ENCODE assay signal across 27 cellular contexts in the genomic region with DNA sequence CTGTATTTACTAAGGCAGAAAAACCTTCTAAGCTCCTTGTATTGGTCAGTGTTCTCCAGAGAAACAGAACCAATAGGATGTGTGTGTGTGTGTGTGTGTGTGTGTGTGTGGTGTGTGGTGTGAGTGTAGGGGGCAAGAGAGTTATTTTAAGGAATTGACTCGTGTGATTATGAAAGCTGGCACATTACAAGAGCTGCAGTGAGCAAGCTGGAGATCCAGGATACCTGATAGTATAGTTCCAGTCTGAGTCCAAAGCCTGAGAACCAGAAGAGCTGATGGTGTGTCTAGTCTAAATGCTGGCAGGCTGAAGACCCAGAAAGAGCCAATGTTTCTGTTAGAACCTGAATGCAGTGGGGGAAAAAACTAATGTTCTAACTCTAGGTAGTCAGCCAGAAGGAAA. TPM values are rescaled to one million over a fixed set of nuclear protein-coding genes. Genes with fewer than 3 reads are reported as not detected.
DNase-seq lines count a peak whose midpoint lies in the region; ATAC-seq and TF ChIP-seq lines count a peak whose summit lies in the region.
"Had no signal": no experiment of that assay in that cellular context is flagged by ENCODE, and none has a peak within 500 bp of the region (broad histone marks: within the 10 kb centered on the region; RNA-seq: fewer than 3 reads in every experiment).

No MANE protein-coding gene starts in this region.

- no peak overlapping the region for H3K4me3 Mint-ChIP-seq in activated T-cell treated with anti-CD3 and anti-CD28 coated beads, Interleukin-2, amount 50 U/mL, for 72 hours
- no peak overlapping the region for H3K4me3 Mint-ChIP-seq in stimulated activated memory B cell treated with anti-CD40 and anti-IgM and Interleukin-4, amounts not matched to agents 10 μg/mL and 1 μg/mL and 100 μg/mL, for 72 hours
- H3K4me3 Mint-ChIP-seq: activated CD4-positive, alpha-beta memory T cell treated with anti-CD3 and anti-CD28 coated beads for 36 hours; activated naive CD4-positive, alpha-beta T cell treated with anti-CD3 and anti-CD28 coated beads, Interleukin-2, amount 50 U/mL, for 24 hours; CD4-positive, CD25-positive, alpha-beta regulatory T cell; immature natural killer cell had no signal

- peaks cover 0 to 4% of the 10 kb centered on the region in 2 donors for H3K9me3 Mint-ChIP-seq in activated T-cell treated with anti-CD3 and anti-CD28 coated beads, Interleukin-2, amount 50 U/mL, for 72 hours
- no peaks in the 10 kb centered on the region for H3K9me3 Mint-ChIP-seq in stimulated activated memory B cell treated with anti-CD40 and anti-IgM and Interleukin-4, amounts not matched to agents 10 μg/mL and 1 μg/mL and 100 μg/mL, for 72 hours
- H3K9me3 Mint-ChIP-seq: activated CD4-positive, alpha-beta memory T cell treated with anti-CD3 and anti-CD28 coated beads for 36 hours; activated naive CD4-positive, alpha-beta T cell treated with anti-CD3 and anti-CD28 coated beads, Interleukin-2, amount 50 U/mL, for 24 hours; immature natural killer cell had no signal

- H3K27me3 ChIP-seq in RWPE2 (ENCODE audit: insufficient read depth, poor library complexity, severe bottlenecking) (no peaks in the 10 kb centered on the region), colonic mucosa (no peaks in the 10 kb centered on the region)
- H3K27me3 ChIP-seq: testis had no signal

- peaks cover 23% of the 10 kb centered on the region for H3K4me1 ChIP-seq in RWPE2 (ENCODE audit: insufficient read depth, poor library complexity, severe bottlenecking)
- no peaks in the 10 kb centered on the region for H3K4me1 ChIP-seq in colonic mucosa
- H3K4me1 ChIP-seq: prostate gland had no signal

- H3K27ac ChIP-seq in RWPE2 (ENCODE audit: poor library complexity, severe bottlenecking) (peak overlapping the region; percentile 67), colonic mucosa (no peak overlapping the region)
- H3K27ac ChIP-seq: 22Rv1, prostate gland, testis had no signal

- DNase-seq in activated T-cell treated with anti-CD3 and anti-CD28 coated beads, Interleukin-2, amount 50 U/mL, for 72 hours: no peak
- DNase-seq in activated T-cell treated with anti-CD3 and anti-CD28 coated beads for 4 hours (no peak), RWPE2 (ENCODE audit: low spot score) (no peak), fibroblast of the aortic adventitia (ENCODE audit: low read depth) (peak; percentile 28), colonic mucosa (no peak)
- no peak for DNase-seq in stimulated activated CD4-positive, alpha-beta T cell treated with anti-CD3 and anti-CD28 coated beads, Interleukin-15, amount 100 ng/mL, for 24 hours
- DNase-seq: activated CD4-positive, alpha-beta memory T cell treated with anti-CD3 and anti-CD28 coated beads for 36 hours; activated CD4-positive, alpha-beta T cell treated with anti-CD3 and anti-CD28 coated beads for 1 hour; activated CD8-positive, alpha-beta memory T cell treated with anti-CD3 and anti-CD28 coated beads, Interleukin-2, amount 50 U/mL, for 4 hours; amygdala; CD4-positive, CD25-positive, alpha-beta regulatory T cell; effector CD4-positive, alpha-beta T cell; GOT3; hypothalamus; immature natural killer cell; left colon; NCI-H1930; NCI-H526; SHP77; stimulated activated CD4-positive, alpha-beta T cell treated with anti-CD3 and anti-CD28 coated beads, Interleukin-4, amount 100 ng/mL, for 4 hours; testis had no signal

- no peaks in the 10 kb centered on the region for H3K4me1 Mint-ChIP-seq in activated T-cell treated with anti-CD3 and anti-CD28 coated beads, Interleukin-2, amount 50 U/mL, for 72 hours (ENCODE audit: low read depth)
- H3K4me1 Mint-ChIP-seq in stimulated activated memory B cell treated with anti-CD40 and anti-IgM and Interleukin-4, amounts not matched to agents 10 μg/mL and 1 μg/mL and 100 μg/mL, for 72 hours: peaks cover 31% of the 10 kb centered on the region
- H3K4me1 Mint-ChIP-seq: immature natural killer cell had no signal

- peak overlapping the region; percentile 41 for H3K27ac Mint-ChIP-seq in activated T-cell treated with anti-CD3 and anti-CD28 coated beads, Interleukin-2, amount 50 U/mL, for 72 hours
- peak overlapping the region; percentile 48 for H3K27ac Mint-ChIP-seq in stimulated activated memory B cell treated with anti-CD40 and anti-IgM and Interleukin-4, amounts not matched to agents 10 μg/mL and 1 μg/mL and 100 μg/mL, for 72 hours
- H3K27ac Mint-ChIP-seq: activated CD4-positive, alpha-beta memory T cell treated with anti-CD3 and anti-CD28 coated beads for 36 hours; activated naive CD4-positive, alpha-beta T cell treated with anti-CD3 and anti-CD28 coated beads, Interleukin-2, amount 50 U/mL, for 24 hours had no signal

- H3K9me3 ChIP-seq in RWPE2 (ENCODE audit: severe bottlenecking) (no peaks in the 10 kb centered on the region), colonic mucosa (no peaks in the 10 kb centered on the region)
- H3K9me3 ChIP-seq: prostate gland, testis had no signal

- intact Hi-C loops in colonic mucosa (cut with DNase I): no loop called here

- TF ChIP-seq CTCF in RWPE2 (IDR thresholded peaks at IDR 0.05; ENCODE audit: poor library complexity, severe bottlenecking) (no peak), fibroblast of the aortic adventitia (IDR thresholded peaks at IDR 0.05; ENCODE audit: insufficient read depth, low read length) (no peak), colonic mucosa (IDR thresholded peaks at IDR 0.05) (no peak)

- peaks cover 0 to 3% of the 10 kb centered on the region in 2 donors for H3K36me3 Mint-ChIP-seq in activated T-cell treated with anti-CD3 and anti-CD28 coated beads, Interleukin-2, amount 50 U/mL, for 72 hours (ENCODE audit: insufficient read depth in 2 of 2)
- no peaks in the 10 kb centered on the region for H3K36me3 Mint-ChIP-seq in stimulated activated memory B cell treated with anti-CD40 and anti-IgM and Interleukin-4, amounts not matched to agents 10 μg/mL and 1 μg/mL and 100 μg/mL, for 72 hours
- H3K36me3 Mint-ChIP-seq: activated CD4-positive, alpha-beta memory T cell treated with anti-CD3 and anti-CD28 coated beads for 36 hours; activated naive CD4-positive, alpha-beta T cell treated with anti-CD3 and anti-CD28 coated beads, Interleukin-2, amount 50 U/mL, for 24 hours; CD4-positive, CD25-positive, alpha-beta regulatory T cell; immature natural killer cell had no signal

- H3K4me3 ChIP-seq in RWPE2 (ENCODE audit: severe bottlenecking) (no peak overlapping the region), fibroblast of the aortic adventitia (ENCODE audit: low read depth, low read length) (no peak overlapping the region), colonic mucosa (no peak overlapping the region)
- H3K4me3 ChIP-seq: K562, prostate gland, testis had no signal

- H3K27me3 Mint-ChIP-seq in activated T-cell treated with anti-CD3 and anti-CD28 coated beads, Interleukin-2, amount 50 U/mL, for 72 hours (ENCODE audit: low read depth): peaks cover 6% of the 10 kb centered on the region
- H3K27me3 Mint-ChIP-seq in stimulated activated memory B cell treated with anti-CD40 and anti-IgM and Interleukin-4, amounts not matched to agents 10 μg/mL and 1 μg/mL and 100 μg/mL, for 72 hours: no peaks in the 10 kb centered on the region
- H3K27me3 Mint-ChIP-seq: activated CD4-positive, alpha-beta memory T cell treated with anti-CD3 and anti-CD28 coated beads for 36 hours; activated naive CD4-positive, alpha-beta T cell treated with anti-CD3 and anti-CD28 coated beads, Interleukin-2, amount 50 U/mL, for 24 hours had no signal

- H3K36me3 ChIP-seq in RWPE2 (ENCODE audit: low read depth) (no peaks in the 10 kb centered on the region), colonic mucosa (no peaks in the 10 kb centered on the region)
- H3K36me3 ChIP-seq: prostate gland had no signal

- no peak overlapping the region for H3K9ac ChIP-seq in colonic mucosa (ENCODE audit: low read depth in 2 of 2, low read length in 2 of 2)

- ATAC-seq in activated T-cell treated with anti-CD3 and anti-CD28 coated beads, Interleukin-2, amount 50 U/mL, for 72 hours (replicated peaks in 1 of 2): no peak
- ATAC-seq in RWPE2 (ENCODE audit: low read depth): no peak
- ATAC-seq in stimulated activated memory B cell treated with anti-CD40 and anti-IgM and Interleukin-4, amounts not matched to agents 10 μg/mL and 1 μg/mL and 100 μg/mL, for 72 hours: no peak
- no peak for ATAC-seq in GM18870 (IDR thresholded peaks at IDR 0.05; ENCODE audit: unreplicated experiment)
- ATAC-seq: K562, left colon had no signal

RNA-seq across cellular contexts. Expression of a gene that starts 21.2 kb away (rescaled TPM):
- 10 to 100 TPM; 46.5 to 74.2 TPM for total RNA-seq in activated T-cell treated with anti-CD3 and anti-CD28 coated beads, Interleukin-2, amount 50 U/mL, for 72 hours
- total RNA-seq in fibroblast of the aortic adventitia (ENCODE audit: low replicate concordance): 45.1 and 281 TPM in 2 replicates
- total RNA-seq in colonic mucosa: 10 to 100 TPM; 42.9 to 58.1 TPM
